Comparison of ENCODE assay signal across 27 cellular contexts in the genomic region with DNA sequence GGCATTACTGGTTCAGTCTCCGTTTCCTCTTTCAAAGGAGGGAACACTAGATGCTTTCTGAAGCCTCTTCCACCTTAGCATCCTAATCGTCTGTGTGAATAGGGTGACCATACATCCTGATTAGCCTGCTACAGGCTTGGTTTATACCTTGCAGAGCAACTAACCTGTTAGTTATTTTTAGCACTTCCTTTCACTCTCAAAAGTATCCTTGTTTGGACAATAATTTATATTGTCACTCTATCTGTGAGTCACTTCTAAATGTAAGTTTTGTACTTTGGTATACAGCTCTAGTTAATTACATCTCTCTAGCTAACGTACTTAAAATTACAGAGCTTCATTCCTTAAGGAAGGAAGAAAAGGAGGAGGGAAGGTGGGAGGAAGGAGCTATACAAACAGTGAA.
"Had no signal": no experiment of that assay in that cellular context is flagged by ENCODE, and none has a peak within 500 bp of the region (broad histone marks: within the 10 kb centered on the region; RNA-seq: fewer than 3 reads in every experiment).

No MANE protein-coding gene starts in this region.

- ATAC-seq: effector memory CD8-positive, alpha-beta T cell; left ventricle myocardium superior; lower lobe of right lung; natural killer cell treated with Interleukin-12 subunit alpha and Interleukin-12 subunit beta and Interleukin-15 and Interleukin-18, amount 100 ng/mL, for 72 hours; stimulated activated naive B cell treated with anti-CD40 and anti-IgM and Interleukin-4, amounts not matched to agents 10 μg/mL and 1 μg/mL and 100 μg/mL, for 72 hours had no signal

- H3K4me1 ChIP-seq: esophagus squamous epithelium, lower lobe of right lung, right atrium auricular region, sigmoid colon, spleen, tibial nerve, upper lobe of left lung had no signal

- H3K36me3 ChIP-seq: esophagus squamous epithelium, lower lobe of right lung, ovary, right atrium auricular region, sigmoid colon, spleen, thoracic aorta, tibial nerve, upper lobe of left lung had no signal

- H3K4me3 Mint-ChIP-seq: effector memory CD8-positive, alpha-beta T cell; immature natural killer cell; naive B cell; natural killer cell treated with Interleukin-12 subunit alpha and Interleukin-12 subunit beta and Interleukin-15 and Interleukin-18, amount 100 ng/mL, for 72 hours; stimulated activated naive B cell treated with anti-CD40 and anti-IgM and Interleukin-4, amounts not matched to agents 10 μg/mL and 1 μg/mL and 100 μg/mL, for 72 hours; stimulated activated naive CD8-positive, alpha-beta T cell treated with anti-CD3 and anti-CD28 coated beads, Interleukin-15, Interleukin-2, amounts not matched to agents 100 ng/mL and 50 ng/mL, for 24 hours had no signal

- H3K27ac ChIP-seq: esophagus squamous epithelium, lower lobe of right lung, ovary, right atrium auricular region, sigmoid colon, spleen, thoracic aorta, tibial nerve, upper lobe of left lung had no signal

- H3K9me3 ChIP-seq: lower lobe of right lung, ovary, right atrium auricular region, sigmoid colon, spleen, thoracic aorta, tibial nerve, upper lobe of left lung had no signal

- FAIRE-seq: endometrium, urothelium cell line had no signal

- H3K36me3 Mint-ChIP-seq: immature natural killer cell; naive B cell; natural killer cell treated with Interleukin-12 subunit alpha and Interleukin-12 subunit beta and Interleukin-15 and Interleukin-18, amount 100 ng/mL, for 72 hours; stimulated activated naive B cell treated with anti-CD40 and anti-IgM and Interleukin-4, amounts not matched to agents 10 μg/mL and 1 μg/mL and 100 μg/mL, for 72 hours had no signal

- H3K27me3 Mint-ChIP-seq: effector memory CD8-positive, alpha-beta T cell; stimulated activated naive CD8-positive, alpha-beta T cell treated with anti-CD3 and anti-CD28 coated beads, Interleukin-15, Interleukin-2, amounts not matched to agents 100 ng/mL and 50 ng/mL, for 24 hours had no signal

- DNase-seq: cortex of kidney; effector memory CD8-positive, alpha-beta T cell; erythroblast; esophagus squamous epithelium; foreskin melanocyte; hypothalamus; immature natural killer cell; islet precursor cell; kidney glomerular epithelial cell; left ventricle myocardium superior; lower lobe of right lung; naive B cell; occipital lobe; ovary; sigmoid colon; spleen; stimulated activated CD4-positive, alpha-beta T cell treated with anti-CD3 and anti-CD28 coated beads, Interleukin-15, amount 100 ng/mL, for 24 hours; stimulated activated CD4-positive, alpha-beta T cell treated with anti-CD3 and anti-CD28 coated beads, Interleukin-2, amount 100 ng/mL, for 48 hours; stimulated activated naive B cell treated with anti-CD40 and anti-IgM and Interleukin-4, amounts not matched to agents 10 μg/mL and 1 μg/mL and 100 μg/mL, for 72 hours; upper lobe of left lung had no signal

- H3K4me3 ChIP-seq: esophagus squamous epithelium, lower lobe of right lung, ovary, right atrium auricular region, sigmoid colon, spleen, thoracic aorta, tibial nerve, upper lobe of left lung had no signal

- H3K27ac Mint-ChIP-seq: effector memory CD8-positive, alpha-beta T cell; immature natural killer cell; naive B cell; natural killer cell treated with Interleukin-12 subunit alpha and Interleukin-12 subunit beta and Interleukin-15 and Interleukin-18, amount 100 ng/mL, for 72 hours; stimulated activated naive B cell treated with anti-CD40 and anti-IgM and Interleukin-4, amounts not matched to agents 10 μg/mL and 1 μg/mL and 100 μg/mL, for 72 hours; stimulated activated naive CD8-positive, alpha-beta T cell treated with anti-CD3 and anti-CD28 coated beads, Interleukin-15, Interleukin-2, amounts not matched to agents 100 ng/mL and 50 ng/mL, for 24 hours had no signal

- H3K9me3 Mint-ChIP-seq: effector memory CD8-positive, alpha-beta T cell; immature natural killer cell; natural killer cell treated with Interleukin-12 subunit alpha and Interleukin-12 subunit beta and Interleukin-15 and Interleukin-18, amount 100 ng/mL, for 72 hours; stimulated activated naive B cell treated with anti-CD40 and anti-IgM and Interleukin-4, amounts not matched to agents 10 μg/mL and 1 μg/mL and 100 μg/mL, for 72 hours; stimulated activated naive CD8-positive, alpha-beta T cell treated with anti-CD3 and anti-CD28 coated beads, Interleukin-15, Interleukin-2, amounts not matched to agents 100 ng/mL and 50 ng/mL, for 24 hours had no signal

- H3K4me1 Mint-ChIP-seq: immature natural killer cell; naive B cell; stimulated activated naive B cell treated with anti-CD40 and anti-IgM and Interleukin-4, amounts not matched to agents 10 μg/mL and 1 μg/mL and 100 μg/mL, for 72 hours had no signal

- H3K27me3 ChIP-seq: ovary, right atrium auricular region, sigmoid colon, upper lobe of left lung had no signal
